ENCODE assay signal across 1 cellular context in genomic region chr21:34092241-34092921, GRCh38.
TF ChIP-seq lines count a peak whose summit lies in the region.

No MANE protein-coding gene starts in this region.

TF ChIP-seq in HepG2, 621 proteins besides CTCF, POLR2A, EP300 and RAD21 (continued from another document):
- TF ChIP-seq TEF (CRISPR knock-in tag; IDR thresholded peaks at IDR 0.05) (no peak), ZNF230 (CRISPR knock-in tag; IDR thresholded peaks at IDR 0.05) (no peak)
